ENCODE assay signal across 8 cellular contexts in genomic region chr7:33932832-33933468, GRCh38. TPM values are rescaled to one million over a fixed set of nuclear protein-coding genes. Genes with fewer than 3 reads are reported as not detected.
DNase-seq lines count a peak whose midpoint lies in the region; ATAC-seq and TF ChIP-seq lines count a peak whose summit lies in the region.

No MANE protein-coding gene starts in this region.

- no peak overlapping the region for H2BK15ac ChIP-seq in neuronal stem cell (ENCODE audit: low read length)

- no peak overlapping the region for H3K18ac ChIP-seq in neuronal stem cell (ENCODE audit: low read length)

- no peak overlapping the region for H2BK5ac ChIP-seq in neuronal stem cell (ENCODE audit: low read length)

- TF ChIP-seq CTCF in Panc1 (IDR thresholded peaks at IDR 0.05): peak; percentile 98

- H3K79me1 ChIP-seq in neuronal stem cell (ENCODE audit: low read depth, low read length): no peaks in the 10 kb centered on the region

- H3K36me3 ChIP-seq in Panc1 (ENCODE audit: control insufficient read depth, insufficient read depth, low read length) (no peaks in the 10 kb centered on the region), neuronal stem cell (replicated peaks in 1 of 2; ENCODE audit: control insufficient read depth in 2 of 2, insufficient read depth in 2 of 2, low read length in 2 of 2) (no peaks in the 10 kb centered on the region), stomach smooth muscle (ENCODE audit: control insufficient read depth in 2 of 2, insufficient read depth in 2 of 2, low read length in 2 of 2) (peaks cover 0 to 4% of the 10 kb centered on the region in 2 donors)

- H3K4ac ChIP-seq in neuronal stem cell (ENCODE audit: low read length): no peak overlapping the region

- H2BK120ac ChIP-seq in neuronal stem cell (ENCODE audit: low read depth, low read length): no peak overlapping the region

- DNase-seq in Caki2 (ENCODE audit: low read depth) (peak; percentile 70), KBM-7 (peak; percentile 83), Panc1 (ENCODE audit: low read depth, low spot score) (peak; percentile 84), activated T-helper 1 cell treated with Interleukin-2 at 50 U/mL for 16 hours (ENCODE audit: low read depth) (peak; percentile 22), fibroblast of the conjunctiva (ENCODE audit: low read depth) (peak; percentile 89), neuronal stem cell (ENCODE audit: low spot score) (peak; percentile 67)

- H3K23ac ChIP-seq in neuronal stem cell (ENCODE audit: low read depth, low read length, poor library complexity): no peak overlapping the region

- no peak overlapping the region for H4K91ac ChIP-seq in neuronal stem cell (ENCODE audit: low read depth, low read length, poor library complexity)

- whole genome bisulfite sequencing in neuronal stem cell (ENCODE audit: extremely low coverage in 2 of 2, insufficient read length in 2 of 2, insufficient replicate concordance in 1 of 2), 2 donors: no CpG with 5 or more reads among the region's 15 CpGs

- H2AK5ac ChIP-seq in neuronal stem cell (ENCODE audit: low read depth, low read length): no peak overlapping the region

- no peak overlapping the region for H3K14ac ChIP-seq in neuronal stem cell (ENCODE audit: low read length)

- no peak overlapping the region for H3K4me2 ChIP-seq in neuronal stem cell (ENCODE audit: insufficient read depth, low read length, poor library complexity, severe bottlenecking)

- no peak overlapping the region for H4K8ac ChIP-seq in neuronal stem cell (ENCODE audit: low read depth, low read length)

- ATAC-seq in GM21381 (IDR thresholded peaks at IDR 0.05; ENCODE audit: unreplicated experiment) (peak; percentile 87), Panc1 (peak; percentile 92)

- H3K4me3 ChIP-seq in Panc1 (ENCODE audit: low read depth in 2 of 2, low read length in 2 of 2) (0 out of 4 replicates have a peak overlapping the region, but pooled peaks of 1 of the 2 experiments have one; percentile 7), neuronal stem cell (ENCODE audit: low read length in 2 of 2) (no peak overlapping the region), stomach smooth muscle (ENCODE audit: low read length in 2 of 2) (peak overlapping the region; percentile 61 to 69)

- POLR2A ChIA-PET in Panc1 (lab: Charles Lee): interaction anchor here (0.7 kb wide), 1 partner anchor 918 kb away, joined by 3 read pairs; no protein-coding TSS in a partner anchor

- peak overlapping the region; percentile 21 for H2AFZ ChIP-seq in neuronal stem cell (ENCODE audit: low read length)

- H3K9me3 ChIP-seq in Panc1 (ENCODE audit: control insufficient read depth, insufficient read depth, low read depth, low read length): no peaks in the 10 kb centered on the region
- H3K9me3 ChIP-seq in neuronal stem cell (replicated peaks in 1 of 2; ENCODE audit: control insufficient read depth in 2 of 2, insufficient read depth in 1 of 2, low read depth in 1 of 2, low read length in 2 of 2): no peaks in the 10 kb centered on the region
- no peaks in the 10 kb centered on the region for H3K9me3 ChIP-seq in stomach smooth muscle (ENCODE audit: control insufficient read depth in 2 of 2, low read length in 2 of 2)

- no TSS peak for BruUV-seq in Panc1 (replicated peaks; lab: Mats Ljungman, UMichigan)

- no peaks in the 10 kb centered on the region; the same call in 1 of the 2 replicates for H3K4me1 ChIP-seq in Panc1 (ENCODE audit: control insufficient read depth, insufficient read depth, low read length)
- H3K4me1 ChIP-seq in neuronal stem cell (ENCODE audit: control insufficient read depth in 2 of 2, insufficient read depth in 1 of 2, low read depth in 1 of 2, low read length in 2 of 2): peaks cover 0 to 2% of the 10 kb centered on the region in 2 donors
- peaks cover 45% of the 10 kb centered on the region for H3K4me1 ChIP-seq in stomach smooth muscle (ENCODE audit: control insufficient read depth, insufficient read depth, low read length)

- H3K9ac ChIP-seq in neuronal stem cell (ENCODE audit: low read depth, low read length, poor library complexity): no peak overlapping the region
- H3K9ac ChIP-seq in stomach smooth muscle (ENCODE audit: low read length in 2 of 2): peak overlapping the region in 1 of 2 donors; percentile 22

- H3K27ac ChIP-seq in Panc1 (ENCODE audit: low read length): no peak overlapping the region
- no peak overlapping the region for H3K27ac ChIP-seq in neuronal stem cell (replicated peaks; ENCODE audit: low read length)
- peak overlapping the region; percentile 49 for H3K27ac ChIP-seq in stomach smooth muscle (ENCODE audit: low read length)

- H3K27me3 ChIP-seq in Panc1 (ENCODE audit: control insufficient read depth, insufficient read depth, low read length): peaks cover 18% of the 10 kb centered on the region
- peaks cover 0 to 8% (median 0%) of the 10 kb centered on the region in 3 experiments for H3K27me3 ChIP-seq in neuronal stem cell (ENCODE audit: control insufficient read depth in 3 of 3, insufficient read depth in 3 of 3, low read depth in 1 of 3, low read length in 3 of 3)
- no peaks in the 10 kb centered on the region for H3K27me3 ChIP-seq in stomach smooth muscle (ENCODE audit: control insufficient read depth in 1 of 2, insufficient read depth in 2 of 2, low read length in 2 of 2)

- intact Hi-C loops in Panc1 (cut with micrococcal nuclease; ENCODE audit: unreplicated experiment): loop anchor here (1.0 to 5.0 kb wide), 3 partner anchors 176 to 748 kb away; no protein-coding TSS in a partner anchor

- in situ Hi-C loops in Caki2 (cut with HindIII; ENCODE audit: low pct_unique_long_range_greater_than_20kb, low sequenced_read_pairs): no loop called here
- in situ Hi-C loops in KBM-7 (cut with MboI; ENCODE audit: low pct_unique_long_range_greater_than_20kb, low sequenced_read_pairs): no loop called here
- in situ Hi-C loops in Panc1 (cut with HindIII; ENCODE audit: low pct_unique_long_range_greater_than_20kb, low sequenced_read_pairs): no loop called here

- H2BK12ac ChIP-seq in neuronal stem cell (ENCODE audit: low read length): no peak overlapping the region

- CTCF ChIA-PET in Panc1 (lab: Charles Lee): interaction anchor here (0.5 to 1.4 kb wide), 6 partner anchors 12 to 749 kb away, joined by 3 to 13 read pairs (median 4); no protein-coding TSS in a partner anchor

RNA-seq across cellular contexts. Expression of gene BMPER, which starts 27.6 kb away (rescaled TPM):
- not detected in 2 replicates for total RNA-seq in Caki2 (2014; rRNA removed; shearing (Covaris generic); ENCODE audit: low replicate concordance)
- not detected for total RNA-seq in Panc1 (2021; ENCODE audit: unreplicated experiment)
- not detected for polyA plus RNA-seq in Panc1 (2012; ENCODE audit: insufficient read length)
- 0.45 TPM for polyA plus RNA-seq in neuronal stem cell (2013, experiment 1 of 2)
- 0.64 TPM for polyA plus RNA-seq in neuronal stem cell (2013, experiment 2 of 2)

Comparison
In these comparisons a context has a peak if more than half of its experiments do, and no peak if none do; other contexts are left out.
1. DNase-seq: peak in every context shown above with its lines; median percentile 89 in fibroblast of the conjunctiva; 84 in Panc1; 83 in KBM-7; 70 in Caki2; 67 in neuronal stem cell; 22 in activated T-helper 1 cell treated with Interleukin-2 at 50 U/mL for 16 hours.
2. H3K4me3 ChIP-seq: peak in stomach smooth muscle (2 of 2); none in neuronal stem cell (0 of 2).